ENCODE assay signal across 1 cellular context in the genomic region with DNA sequence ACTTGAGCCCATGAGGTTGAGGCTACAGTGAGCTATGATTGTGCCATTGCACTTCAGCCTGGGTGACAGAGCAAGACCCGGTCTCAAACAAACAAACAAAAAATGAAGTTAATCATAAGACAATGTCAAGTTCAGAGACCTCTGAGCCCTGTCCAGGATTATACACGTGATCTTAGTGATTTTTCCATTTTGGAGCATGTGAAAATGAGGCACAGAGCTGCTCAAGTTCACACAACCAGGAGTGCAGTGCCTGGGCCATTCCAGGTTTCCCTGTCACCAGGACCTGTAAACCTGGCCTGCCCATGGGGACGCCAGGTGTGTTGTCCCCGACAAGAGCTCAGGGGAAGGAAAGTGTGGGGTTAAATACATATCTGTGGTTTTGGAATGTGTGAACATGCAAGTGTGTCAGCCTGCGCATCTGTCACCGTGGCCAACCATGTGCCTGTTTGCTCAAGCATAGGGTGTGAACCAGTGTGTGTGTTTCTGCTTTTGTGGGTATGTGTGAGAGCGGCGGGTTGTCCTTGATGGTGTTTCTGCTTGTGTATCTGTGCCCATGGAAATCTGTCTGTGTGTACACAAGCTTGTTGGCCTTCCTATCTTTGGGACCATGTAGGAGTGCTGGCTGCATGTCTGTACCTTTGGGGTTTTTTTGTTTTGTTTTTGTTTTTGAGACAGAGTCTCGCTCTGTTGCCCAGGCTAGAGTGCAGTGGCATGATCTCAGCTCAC.
TF ChIP-seq lines count a peak whose summit lies in the region.

No MANE protein-coding gene starts in this region.

TF ChIP-seq in liver, 16 proteins besides CTCF, POLR2A, EP300 and RAD21 (continued from another document):
- TF ChIP-seq, protein P1, sequence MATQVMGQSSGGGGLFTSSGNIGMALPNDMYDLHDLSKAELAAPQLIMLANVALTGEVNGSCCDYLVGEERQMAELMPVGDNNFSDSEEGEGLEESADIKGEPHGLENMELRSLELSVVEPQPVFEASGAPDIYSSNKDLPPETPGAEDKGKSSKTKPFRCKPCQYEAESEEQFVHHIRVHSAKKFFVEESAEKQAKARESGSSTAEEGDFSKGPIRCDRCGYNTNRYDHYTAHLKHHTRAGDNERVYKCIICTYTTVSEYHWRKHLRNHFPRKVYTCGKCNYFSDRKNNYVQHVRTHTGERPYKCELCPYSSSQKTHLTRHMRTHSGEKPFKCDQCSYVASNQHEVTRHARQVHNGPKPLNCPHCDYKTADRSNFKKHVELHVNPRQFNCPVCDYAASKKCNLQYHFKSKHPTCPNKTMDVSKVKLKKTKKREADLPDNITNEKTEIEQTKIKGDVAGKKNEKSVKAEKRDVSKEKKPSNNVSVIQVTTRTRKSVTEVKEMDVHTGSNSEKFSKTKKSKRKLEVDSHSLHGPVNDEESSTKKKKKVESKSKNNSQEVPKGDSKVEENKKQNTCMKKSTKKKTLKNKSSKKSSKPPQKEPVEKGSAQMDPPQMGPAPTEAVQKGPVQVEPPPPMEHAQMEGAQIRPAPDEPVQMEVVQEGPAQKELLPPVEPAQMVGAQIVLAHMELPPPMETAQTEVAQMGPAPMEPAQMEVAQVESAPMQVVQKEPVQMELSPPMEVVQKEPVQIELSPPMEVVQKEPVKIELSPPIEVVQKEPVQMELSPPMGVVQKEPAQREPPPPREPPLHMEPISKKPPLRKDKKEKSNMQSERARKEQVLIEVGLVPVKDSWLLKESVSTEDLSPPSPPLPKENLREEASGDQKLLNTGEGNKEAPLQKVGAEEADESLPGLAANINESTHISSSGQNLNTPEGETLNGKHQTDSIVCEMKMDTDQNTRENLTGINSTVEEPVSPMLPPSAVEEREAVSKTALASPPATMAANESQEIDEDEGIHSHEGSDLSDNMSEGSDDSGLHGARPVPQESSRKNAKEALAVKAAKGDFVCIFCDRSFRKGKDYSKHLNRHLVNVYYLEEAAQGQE (IDR thresholded peaks at IDR 0.05), result peak; percentile 90
- peak; percentile 96 to 99 for TF ChIP-seq RXRA (IDR thresholded peaks at IDR 0.05)
- peak; percentile 94 for TF ChIP-seq FOXA2 (IDR thresholded peaks at IDR 0.05)
- TF ChIP-seq FOXA1 (IDR thresholded peaks at IDR 0.05), result peak; percentile 88
- peak in 1 of 2 donors; percentile 67 for TF ChIP-seq JUND (IDR thresholded peaks at IDR 0.05)
- peak in 1 of 2 donors; percentile 91 for TF ChIP-seq EGR1 (IDR thresholded peaks at IDR 0.05; ENCODE audit: low read depth in 2 of 2)
